Comparison of ENCODE assay signal across 9 cellular contexts in the genomic region with DNA sequence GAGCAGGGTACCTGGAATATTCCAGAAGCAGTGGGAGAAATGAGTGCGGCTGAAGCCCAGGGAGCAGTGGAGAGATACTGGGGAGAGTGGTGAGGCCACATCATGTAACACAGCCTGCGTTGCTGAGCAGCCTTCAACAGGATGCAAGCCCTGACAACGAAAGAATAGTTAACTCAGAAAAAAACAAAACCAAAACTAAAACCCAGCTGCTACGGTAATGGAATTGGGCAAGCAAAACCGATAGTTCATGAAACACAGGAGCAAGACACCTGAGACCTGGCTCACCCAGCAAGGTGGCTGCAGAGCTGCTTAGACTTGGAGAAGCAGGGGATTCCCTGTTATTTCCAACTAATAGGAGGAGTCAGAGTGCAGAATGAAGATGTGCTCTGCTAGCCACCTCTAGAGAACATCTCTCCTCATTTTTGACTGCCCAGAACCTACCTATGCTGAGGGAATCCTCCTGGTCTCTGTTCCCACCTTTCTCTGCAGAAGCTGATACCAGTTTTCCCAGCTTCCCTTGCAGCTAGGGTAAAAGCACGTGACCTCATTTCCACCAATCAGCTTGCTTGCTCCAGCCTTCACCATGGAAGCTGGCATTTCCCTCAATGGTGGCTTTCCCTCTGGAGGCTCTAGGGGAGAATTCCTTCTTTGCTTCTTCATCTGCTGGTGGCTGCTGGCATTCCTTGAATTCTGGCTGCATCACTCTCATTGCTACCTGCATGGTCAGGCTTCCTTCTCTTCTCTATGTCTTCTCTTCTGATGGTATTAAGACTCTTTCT. TPM values are rescaled to one million over a fixed set of nuclear protein-coding genes. Genes with fewer than 3 reads are reported as not detected.
A peak's percentile ranks its signal among the peaks of the same experiment; 100 is the strongest.
DNase-seq lines count a peak whose midpoint lies in the region; ATAC-seq, FAIRE-seq and TF ChIP-seq lines count a peak whose summit lies in the region.
"Had no signal": no experiment of that assay in that cellular context is flagged by ENCODE, and none has a peak within 500 bp of the region (broad histone marks: within the 10 kb centered on the region; RNA-seq: fewer than 3 reads in every experiment).

No MANE protein-coding gene starts in this region.

- H3K9ac ChIP-seq in kidney (ENCODE audit: low read length in 2 of 2) = no peak overlapping the region

- POLR2A ChIA-PET in naive thymus-derived CD8-positive, alpha-beta T cell (lab: Charles Lee) = no interaction called here

- intact Hi-C loops in kidney (cut with DNase I) = no loop called here

- peak overlapping the region; percentile 63 to 97 (median 94) for H3K27ac Mint-ChIP-seq in naive thymus-derived CD8-positive, alpha-beta T cell

- peaks cover 0 to 6% (median 0%) of the 10 kb centered on the region in 9 donors for H3K9me3 Mint-ChIP-seq in naive thymus-derived CD8-positive, alpha-beta T cell

- no peak overlapping the region for H3K27ac ChIP-seq in kidney (ENCODE audit: low read depth in 2 of 2, low read length in 2 of 2)

- H3K36me3 Mint-ChIP-seq in naive thymus-derived CD8-positive, alpha-beta T cell = peaks cover 0 to 4% (median 2%) of the 10 kb centered on the region in 3 donors

- H3K27me3 Mint-ChIP-seq in naive thymus-derived CD8-positive, alpha-beta T cell = peaks cover 0 to 3% (median 0%) of the 10 kb centered on the region in 5 donors

- ATAC-seq in GM18868 (IDR thresholded peaks at IDR 0.05; ENCODE audit: unreplicated experiment) (peak; percentile 71), HG02840 (IDR thresholded peaks at IDR 0.05; ENCODE audit: low FRiP score, unreplicated experiment) (peak; percentile 69), HG03439 (IDR thresholded peaks at IDR 0.05; ENCODE audit: unreplicated experiment) (no peak)
- ATAC-seq in naive thymus-derived CD8-positive, alpha-beta T cell = peak; percentile 93 to 97

- peak; percentile 30 for DNase-seq in activated CD4-positive, CD25-positive, alpha-beta regulatory T cell treated with anti-CD3 and anti-CD28 coated beads, Interleukin-2, amount 50 U/mL, for 72 hours
- peak in 7 of 10 donors; percentile 7 to 69 (median 29) for DNase-seq in naive thymus-derived CD8-positive, alpha-beta T cell
- DNase-seq in kidney (no peak), pons (ENCODE audit: low spot score) (no peak), NCI-H1694 (lab: John Stamatoyannopoulos, UW) (no peak)

- H3K36me3 ChIP-seq in kidney (ENCODE audit: control insufficient read depth in 1 of 2, insufficient read depth in 2 of 2, low read length in 2 of 2) = no peaks in the 10 kb centered on the region

- H3K4me1 Mint-ChIP-seq in naive thymus-derived CD8-positive, alpha-beta T cell = peaks cover 6 to 30% (median 19%) of the 10 kb centered on the region in 4 donors

- H3K4me3 ChIP-seq in kidney (ENCODE audit: low read length in 2 of 2) = no peak overlapping the region

- peak overlapping the region; percentile 74 to 95 (median 90) for H3K4me3 Mint-ChIP-seq in naive thymus-derived CD8-positive, alpha-beta T cell

- H3K9me3 ChIP-seq in kidney (ENCODE audit: control insufficient read depth in 1 of 2, low read length in 2 of 2) = no peaks in the 10 kb centered on the region

- TF ChIP-seq CTCF in kidney (IDR thresholded peaks at IDR 0.05; ENCODE audit: borderline replicate concordance, extremely low read depth, insufficient read depth) = no peak

- FAIRE-seq in kidney (lab: Jason Lieb, UNC) = no peak
- FAIRE-seq: bronchial epithelial cell had no signal

- no peaks in the 10 kb centered on the region for H3K4me1 ChIP-seq in kidney (ENCODE audit: control insufficient read depth in 1 of 2, insufficient read depth in 1 of 2, low read depth in 1 of 2, low read length in 2 of 2)

RNA-seq across cellular contexts. Expression of a gene that starts 59.4 kb away (rescaled TPM):
- total RNA-seq in naive thymus-derived CD8-positive, alpha-beta T cell = 10 to 100 TPM; 49.6 to 50.7 TPM
- 1 to 10 TPM in 1 of 3 donors, under 1 TPM in 2; 0.44 to 1.4 (median 0.73) TPM for polyA plus RNA-seq in naive thymus-derived CD8-positive, alpha-beta T cell
- 7.6 TPM for total RNA-seq in kidney
- polyA plus RNA-seq in kidney (ENCODE audit: insufficient read depth, low read depth, low replicate concordance) = 0.52 TPM

Comparison
In these comparisons a context has a peak if more than half of its experiments do, and no peak if none do; other contexts are left out.
1. DNase-seq: peak in activated CD4-positive, CD25-positive, alpha-beta regulatory T cell treated with anti-CD3 and anti-CD28 coated beads, Interleukin-2, amount 50 U/mL, for 72 hours (single experiment) and naive thymus-derived CD8-positive, alpha-beta T cell (7 of 10); none in kidney (single experiment), pons (single experiment) and NCI-H1694 (single experiment).